Comparison of ENCODE assay signal across 16 cellular contexts in genomic region chr7:131365876-131366275, GRCh38. TPM values are rescaled to one million over a fixed set of nuclear protein-coding genes. Genes with fewer than 3 reads are reported as not detected.
DNase-seq lines count a peak whose midpoint lies in the region; ATAC-seq and TF ChIP-seq lines count a peak whose summit lies in the region.
"Had no signal": no experiment of that assay in that cellular context is flagged by ENCODE, and none has a peak within 500 bp of the region (broad histone marks: within the 10 kb centered on the region; RNA-seq: fewer than 3 reads in every experiment).

No MANE protein-coding gene starts in this region.

- TF ChIP-seq EP300 in Ishikawa (IDR thresholded peaks at IDR 0.05; ENCODE audit: borderline replicate concordance) = no peak
- no peak for TF ChIP-seq EP300 in sigmoid colon (IDR thresholded peaks at IDR 0.05)

- no peak for TF ChIP-seq RAD21 in Ishikawa (IDR thresholded peaks at IDR 0.05; ENCODE audit: low read depth)

- peaks cover 0 to 40% (median 10%) of the 10 kb centered on the region in 4 donors for H3K4me1 ChIP-seq in right lobe of liver
- peaks cover 0 to 76% (median 34%) of the 10 kb centered on the region in 4 donors for H3K4me1 ChIP-seq in sigmoid colon
- H3K4me1 ChIP-seq: BE2C, colonic mucosa had no signal

- intact Hi-C loops in right lobe of liver (cut with DNase I) (no loop called here), sigmoid colon (cut with DNase I) (no loop called here)

- H3K4me3 ChIP-seq in right lobe of liver (no peak overlapping the region), sigmoid colon (no peak overlapping the region)
- H3K4me3 ChIP-seq: colonic mucosa, SJSA1, upper lobe of right lung had no signal

- TF ChIP-seq CTCF in AG09319 (IDR thresholded peaks at IDR 0.05; ENCODE audit: low read depth, low read length) = no peak
- no peak for TF ChIP-seq CTCF in right lobe of liver (IDR thresholded peaks at IDR 0.05)
- no peak for TF ChIP-seq CTCF in sigmoid colon (IDR thresholded peaks at IDR 0.05)

- 26% methylated on average over 3 of the region's 3 CpGs for WGBS in right lobe of liver (ENCODE audit: insufficient coverage, low coverage, low lambda C conversion rate, missing lambda C conversion rate)
- WGBS in sigmoid colon, 2 donors = 73 to 74% methylated on average over 3 of the region's 3 CpGs

- H3K9me3 ChIP-seq in right lobe of liver (no peaks in the 10 kb centered on the region), sigmoid colon (no peaks in the 10 kb centered on the region)
- H3K9me3 ChIP-seq: BE2C, colonic mucosa, SJSA1, upper lobe of right lung had no signal

- TF ChIP-seq POLR2A in right lobe of liver (IDR thresholded peaks at IDR 0.05) = no peak
- TF ChIP-seq POLR2A in sigmoid colon (IDR thresholded peaks at IDR 0.05) = no peak

- H3K36me3 ChIP-seq in right lobe of liver (no peaks in the 10 kb centered on the region), sigmoid colon (no peaks in the 10 kb centered on the region)
- H3K36me3 ChIP-seq: BE2C, colonic mucosa, upper lobe of right lung had no signal

- peak; percentile 27 for DNase-seq in AG09319 (ENCODE audit: extremely low read depth, low read depth)
- peak; percentile 13 for DNase-seq in dermis blood vessel endothelial cell
- no peak for DNase-seq in right lobe of liver
- no peak for DNase-seq in NCI-H1694 treated with DMSO at 0.1 percent for 48 hours (lab: John Stamatoyannopoulos, UW)
- no peak for DNase-seq in substantia nigra (lab: John Stamatoyannopoulos, UW)
- no peak for DNase-seq in sigmoid colon
- DNase-seq: activated gamma-delta T cell treated with Interleukin-2 at 50 U/mL for 16 hours, BE2C, colonic mucosa, EL, KBM-7, NCI-H2029, upper lobe of right lung had no signal

- no peaks in the 10 kb centered on the region for H3K27me3 ChIP-seq in right lobe of liver
- no peaks in the 10 kb centered on the region for H3K27me3 ChIP-seq in sigmoid colon
- H3K27me3 ChIP-seq: BE2C, colonic mucosa, SJSA1, upper lobe of right lung had no signal

- peak; percentile 53 to 64 (median 56) for ATAC-seq in right lobe of liver
- ATAC-seq in HG03025 (IDR thresholded peaks at IDR 0.05; ENCODE audit: low FRiP score, unreplicated experiment) = no peak
- ATAC-seq: upper lobe of right lung had no signal

- H3K27ac ChIP-seq in right lobe of liver (no peak overlapping the region), substantia nigra (ENCODE audit: low read depth, low read length, poor library complexity, severe bottlenecking) (no peak overlapping the region), sigmoid colon (no peak overlapping the region)
- H3K27ac ChIP-seq: colonic mucosa, SJSA1, upper lobe of right lung had no signal

TF ChIP-seq in Ishikawa, 13 proteins besides CTCF, POLR2A, EP300 and RAD21:
- TF ChIP-seq TCF12 (IDR thresholded peaks at IDR 0.05; ENCODE audit: low read depth) (no peak), CEBPB (IDR thresholded peaks at IDR 0.05) (peak; percentile 63; the same call in 1 of the 2 replicates)
TF ChIP-seq in Ishikawa: peak in this region for 1.

RNA-seq across cellular contexts. Expression of gene MKLN1, which starts 38.2 kb away (rescaled TPM):
- total RNA-seq in dermis blood vessel endothelial cell (34.5 and 43.9 TPM in 2 replicates), right lobe of liver (10 to 100 TPM; 24.0 to 39.6 (median 35.1) TPM), sigmoid colon (10 to 100 TPM; 48.2 to 68.1 (median 61.0) TPM)
- polyA plus RNA-seq in sigmoid colon = 10 to 100 TPM in 1 of 3 donors, 1 to 10 TPM in 2; 6.6 to 11.8 (median 9.9) TPM

Comparison
In these comparisons a context has a peak if more than half of its experiments do, and no peak if none do; other contexts are left out.
1. DNase-seq: peak in AG09319 (single experiment) and dermis blood vessel endothelial cell (single experiment); none in right lobe of liver (0 of 3), NCI-H1694 treated with DMSO at 0.1 percent for 48 hours (single experiment), substantia nigra (0 of 49) and sigmoid colon (single experiment).